Comparison of ENCODE assay signal across 1 cellular context in the genomic region with DNA sequence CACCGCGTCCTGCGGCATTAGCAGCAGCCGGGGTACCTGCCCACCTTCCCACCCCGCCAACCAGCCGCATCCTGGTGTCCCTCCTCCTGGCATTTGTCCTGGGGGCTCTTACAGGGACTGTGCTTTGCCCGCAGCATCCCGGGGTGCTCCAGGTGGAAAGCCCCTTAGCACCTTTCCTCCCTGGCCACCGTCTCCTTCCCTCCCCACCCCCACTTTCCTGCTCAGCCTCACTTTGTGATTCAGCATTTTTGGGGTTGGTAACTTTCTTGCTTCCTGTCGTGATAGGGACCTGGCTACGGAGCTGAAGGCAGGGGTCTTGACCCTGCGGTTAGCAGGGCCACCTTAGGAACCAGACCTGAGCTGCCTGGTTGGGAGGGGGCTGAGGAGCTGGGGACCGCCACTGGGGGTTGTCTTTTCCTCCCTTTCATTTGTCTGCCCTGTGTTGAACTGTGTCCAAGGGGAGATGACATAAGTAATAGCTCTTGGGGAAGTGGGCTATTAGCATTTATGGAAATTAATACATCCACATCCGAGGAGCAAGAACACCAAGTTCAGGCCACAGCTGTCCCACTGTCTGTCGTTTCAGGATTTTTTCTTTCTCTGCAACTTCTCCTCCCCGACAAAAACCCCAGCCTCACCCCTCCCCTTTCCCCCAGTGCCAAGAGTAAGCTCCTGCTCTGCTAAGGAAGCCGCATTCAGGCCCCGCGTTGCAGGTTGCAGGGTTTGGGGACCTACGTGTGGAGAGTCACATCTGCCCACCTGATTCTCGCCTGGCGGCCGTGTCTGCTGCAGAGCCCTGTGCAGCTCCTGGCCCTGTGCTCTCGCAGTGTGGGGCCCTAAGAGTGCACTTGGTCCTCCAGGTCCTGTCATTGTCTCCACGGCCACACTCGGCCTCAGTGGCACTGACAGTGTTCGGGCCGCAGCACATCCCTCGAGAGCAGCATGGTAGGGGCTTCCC.
A peak's percentile ranks its signal among the peaks of the same experiment; 100 is the strongest.
TF ChIP-seq lines count a peak whose summit lies in the region.

No MANE protein-coding gene starts in this region.

TF ChIP-seq in H1, 55 proteins besides CTCF, POLR2A, EP300 and RAD21:
- no peak for TF ChIP-seq EGR1 (IDR thresholded peaks at IDR 0.05; ENCODE audit: borderline replicate concordance, low read depth, low read length)
- TF ChIP-seq TBP (IDR thresholded peaks at IDR 0.05; ENCODE audit: low read depth, low read length): no peak
- peak; percentile 89 for TF ChIP-seq BACH1 (IDR thresholded peaks at IDR 0.05; ENCODE audit: low read length)
- TF ChIP-seq POLR2AphosphoS5 (IDR thresholded peaks at IDR 0.05; ENCODE audit: low read depth, low read length): peak; percentile 72
- no peak for TF ChIP-seq YY1 (IDR thresholded peaks at IDR 0.05; ENCODE audit: low read depth, low read length)
- TF ChIP-seq, protein P1, sequence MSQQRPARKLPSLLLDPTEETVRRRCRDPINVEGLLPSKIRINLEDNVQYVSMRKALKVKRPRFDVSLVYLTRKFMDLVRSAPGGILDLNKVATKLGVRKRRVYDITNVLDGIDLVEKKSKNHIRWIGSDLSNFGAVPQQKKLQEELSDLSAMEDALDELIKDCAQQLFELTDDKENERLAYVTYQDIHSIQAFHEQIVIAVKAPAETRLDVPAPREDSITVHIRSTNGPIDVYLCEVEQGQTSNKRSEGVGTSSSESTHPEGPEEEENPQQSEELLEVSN (IDR thresholded peaks at IDR 0.05): no peak
- peak; percentile 78 for TF ChIP-seq MAFK (IDR thresholded peaks at IDR 0.05; ENCODE audit: low read depth, low read length)
- peak; percentile 40; the same call in 1 of the 2 replicates for TF ChIP-seq RXRA (IDR thresholded peaks at IDR 0.05; ENCODE audit: insufficient read depth, low read depth, low read length)
- peak; percentile 14 for TF ChIP-seq EZH2 (IDR thresholded peaks at IDR 0.05; ENCODE audit: low read depth, low read length, severe bottlenecking)
- TF ChIP-seq SIN3A (conservative IDR thresholded peaks at IDR 0.05 in 1 of 2, IDR thresholded peaks at IDR 0.05 in 1 of 2; ENCODE audit: low read depth in 1 of 2, low read length in 2 of 2): 0 out of 4 replicates have a peak, but pooled peaks of 1 of the 2 experiments have one; percentile 44
- TF ChIP-seq TCF12 (IDR thresholded peaks at IDR 0.05; ENCODE audit: low read depth, low read length): peak; percentile 47; the same call in 1 of the 2 replicates
